ENCODE assay signal across 1 cellular context in genomic region chr20:50635676-50636600, GRCh38.
TF ChIP-seq lines count a peak whose summit lies in the region.

No MANE protein-coding gene starts in this region.

TF ChIP-seq in HepG2, 621 proteins besides CTCF, POLR2A, EP300 and RAD21 (continued from another document and continues in another):
- TF ChIP-seq SNAPC2 (CRISPR knock-in tag; IDR thresholded peaks at IDR 0.05) (peak; percentile 29; the same call in 1 of the 2 replicates), TFDP2 (CRISPR knock-in tag; IDR thresholded peaks at IDR 0.05) (no peak), ZNF20 (CRISPR knock-in tag; IDR thresholded peaks at IDR 0.05) (no peak), MAFK (conservative IDR thresholded peaks at IDR 0.05 in 1 of 2, IDR thresholded peaks at IDR 0.05 in 1 of 2; ENCODE audit: low read length in 2 of 2) (no peak), GATAD1 (CRISPR knock-in tag; IDR thresholded peaks at IDR 0.05) (no peak), ZBTB14 (CRISPR knock-in tag; IDR thresholded peaks at IDR 0.05) (no peak), RFXANK (CRISPR knock-in tag; IDR thresholded peaks at IDR 0.05) (no peak), ZNF543 (CRISPR knock-in tag; IDR thresholded peaks at IDR 0.05) (peak; percentile 58; the same call in 1 of the 2 replicates), ZBTB4 (CRISPR knock-in tag; IDR thresholded peaks at IDR 0.05; ENCODE audit: borderline replicate concordance) (no peak), ZFP41 (CRISPR knock-in tag; IDR thresholded peaks at IDR 0.05; ENCODE audit: borderline replicate concordance) (no peak; the same call in none of the 2 replicates), HNRNPLL (IDR thresholded peaks at IDR 0.05; ENCODE audit: low read depth, low read length, poor library complexity, severe bottlenecking) (peak; percentile 69), ELF4 (CRISPR knock-in tag; IDR thresholded peaks at IDR 0.05; ENCODE audit: borderline replicate concordance) (peak; percentile 59; the same call in 1 of the 2 replicates), ZGPAT (CRISPR knock-in tag; IDR thresholded peaks at IDR 0.05) (peak; percentile 68; the same call in 1 of the 2 replicates), MIER2 (CRISPR knock-in tag; IDR thresholded peaks at IDR 0.05) (no peak; the same call in 1 of the 2 replicates), MAZ (IDR thresholded peaks at IDR 0.05; ENCODE audit: borderline replicate concordance, low read depth, low read length) (peak; percentile 90), MAZ (CRISPR knock-in tag; IDR thresholded peaks at IDR 0.05; ENCODE audit: low read depth) (peak; percentile 85), TBL1XR1 (IDR thresholded peaks at IDR 0.05; ENCODE audit: borderline replicate concordance, low read length, partially characterized antibody) (no peak), ARID4A (CRISPR knock-in tag; IDR thresholded peaks at IDR 0.05; ENCODE audit: borderline replicate concordance) (peak; percentile 53; the same call in 1 of the 2 replicates), ZBTB37 (CRISPR knock-in tag; IDR thresholded peaks at IDR 0.05) (no peak), ZNF788 (CRISPR knock-in tag; IDR thresholded peaks at IDR 0.05; ENCODE audit: borderline replicate concordance) (peak; percentile 87; the same call in 1 of the 2 replicates), ZBTB44 (CRISPR knock-in tag; IDR thresholded peaks at IDR 0.05) (no peak), PAXIP1 (CRISPR knock-in tag; conservative IDR thresholded peaks at IDR 0.05) (peak; percentile 41; the same call in 1 of the 2 replicates), KDM1A (CRISPR knock-in tag; IDR thresholded peaks at IDR 0.05) (peak; percentile 70; the same call in 1 of the 2 replicates), ZNF343 (CRISPR knock-in tag; IDR thresholded peaks at IDR 0.05) (no peak; the same call in 1 of the 2 replicates), TCF12 (IDR thresholded peaks at IDR 0.05) (no peak), TCF12 (CRISPR knock-in tag; IDR thresholded peaks at IDR 0.05) (0 out of 2 replicates have a peak, but pooled peaks have one; percentile 27), ZNF430 (CRISPR knock-in tag; IDR thresholded peaks at IDR 0.05) (no peak), GFI1 (CRISPR knock-in tag; IDR thresholded peaks at IDR 0.05; ENCODE audit: borderline replicate concordance) (peak; percentile 76), ZNF687 (CRISPR knock-in tag; IDR thresholded peaks at IDR 0.05) (peak; percentile 80), ZNF883 (CRISPR knock-in tag; IDR thresholded peaks at IDR 0.05; ENCODE audit: not compliant biosample characterization) (peak; percentile 87), ZNF773 (CRISPR knock-in tag; IDR thresholded peaks at IDR 0.05; ENCODE audit: borderline replicate concordance) (0 out of 2 replicates have a peak, but pooled peaks have one; percentile 35), DNMT1 (CRISPR knock-in tag; IDR thresholded peaks at IDR 0.05) (peak; percentile 22; the same call in 1 of the 2 replicates), TARDBP (CRISPR knock-in tag; IDR thresholded peaks at IDR 0.05) (peak; percentile 92), ATF7-NPFF (CRISPR knock-in tag; IDR thresholded peaks at IDR 0.05; ENCODE audit: low read depth) (peak; percentile 55; the same call in 1 of the 2 replicates)
